In genomic region chr15:35557544-35557943, GRCh38 we compare ENCODE assay signal across 12 cellular contexts. TPM values are rescaled to one million over a fixed set of nuclear protein-coding genes. Genes with fewer than 3 reads are reported as not detected.
DNase-seq lines count a peak whose midpoint lies in the region; ATAC-seq, FAIRE-seq and TF ChIP-seq lines count a peak whose summit lies in the region.
"Had no signal": no experiment of that assay in that cellular context is flagged by ENCODE, and none has a peak within 500 bp of the region (broad histone marks: within the 10 kb centered on the region; RNA-seq: fewer than 3 reads in every experiment).

No MANE protein-coding gene starts in this region.

- FAIRE-seq in astrocyte (lab: Jason Lieb, UNC) (peak; percentile 87), pancreas (lab: Jason Lieb, UNC) (no peak)
- FAIRE-seq: D721Med had no signal

- ATAC-seq in pancreas = no peak
- ATAC-seq in body of pancreas = no peak
- no peak for ATAC-seq in HG02610 (IDR thresholded peaks at IDR 0.05; ENCODE audit: unreplicated experiment)
- ATAC-seq: effector memory CD8-positive, alpha-beta T cell; left colon had no signal

- peak; percentile 66 for DNase-seq in Caki2 (ENCODE audit: low read depth)
- DNase-seq in LHCN-M2 (ENCODE audit: low read depth) = peak; percentile 80
- peak; percentile 89 for DNase-seq in astrocyte (ENCODE audit: low read depth)
- DNase-seq in kidney glomerular epithelial cell (lab: John Stamatoyannopoulos, UW) = peak; percentile 25
- no peak for DNase-seq in pancreas
- DNase-seq in mesothelial cell of epicardium (ENCODE audit: low spot score in 2 of 2, unreplicated experiment in 2 of 2) = no peak
- no peak for DNase-seq in body of pancreas
- DNase-seq: effector memory CD8-positive, alpha-beta T cell; left colon had no signal

- no peak for TF ChIP-seq CTCF in astrocyte (IDR thresholded peaks at IDR 0.05; ENCODE audit: insufficient read depth, low read depth, low read length)
- no peak for TF ChIP-seq CTCF in pancreas (IDR thresholded peaks at IDR 0.05)
- TF ChIP-seq CTCF in mesothelial cell of epicardium (IDR thresholded peaks at IDR 0.05; ENCODE audit: unreplicated experiment) = no peak
- no peak for TF ChIP-seq CTCF in body of pancreas (IDR thresholded peaks at IDR 0.05)

- H3K4me1 ChIP-seq in astrocyte (ENCODE audit: insufficient read depth, low read length) (peaks cover 5% of the 10 kb centered on the region), pancreas (peaks cover 0 to 6% (median 0%) of the 10 kb centered on the region in 3 donors), body of pancreas (no peaks in the 10 kb centered on the region)

- intact Hi-C loops in pancreas (cut with DNase I) (no loop called here), body of pancreas (cut with DNase I) (no loop called here)

- H3K9me3 ChIP-seq in astrocyte (ENCODE audit: insufficient read depth, low read depth, low read length) (no peaks in the 10 kb centered on the region), pancreas (no peaks in the 10 kb centered on the region), body of pancreas (no peaks in the 10 kb centered on the region)

- TF ChIP-seq POLR2A in body of pancreas (IDR thresholded peaks at IDR 0.05) = no peak

- in situ Hi-C loops in Caki2 (cut with HindIII; ENCODE audit: low pct_unique_long_range_greater_than_20kb, low sequenced_read_pairs) = no loop called here

- H3K9me3 Mint-ChIP-seq in astrocyte (ENCODE audit: unreplicated experiment) (no peaks in the 10 kb centered on the region), mesothelial cell of epicardium (no peaks in the 10 kb centered on the region)
- H3K9me3 Mint-ChIP-seq: activated naive CD4-positive, alpha-beta T cell treated with anti-CD3 and anti-CD28 coated beads, Interleukin-2, amount 50 U/mL, for 72 hours; effector memory CD8-positive, alpha-beta T cell had no signal

- no peaks in the 10 kb centered on the region for H3K79me2 ChIP-seq in astrocyte (ENCODE audit: insufficient read depth, low read length)

- 90 to 92% methylated on average over 4 of the region's 4 CpGs for WGBS in pancreas, 2 donors
- WGBS in body of pancreas, 2 donors = 87 to 88% methylated on average over 4 of the region's 4 CpGs

- H4K20me1 ChIP-seq in astrocyte (ENCODE audit: insufficient read depth, low read length) = no peaks in the 10 kb centered on the region

- no peak overlapping the region for H2AFZ ChIP-seq in astrocyte (ENCODE audit: low read depth, low read length)

- peak overlapping the region; percentile 19 for H3K4me2 ChIP-seq in astrocyte (ENCODE audit: low read length)

- H3K27ac ChIP-seq in astrocyte (ENCODE audit: low read depth, low read length) = peak overlapping the region; percentile 20
- no peak overlapping the region for H3K27ac ChIP-seq in pancreas
- no peak overlapping the region for H3K27ac ChIP-seq in body of pancreas

- H3K4me3 Mint-ChIP-seq in astrocyte (ENCODE audit: unreplicated experiment) = no peak overlapping the region
- H3K4me3 Mint-ChIP-seq in mesothelial cell of epicardium = no peak overlapping the region
- H3K4me3 Mint-ChIP-seq: effector memory CD8-positive, alpha-beta T cell had no signal

- H3K27me3 Mint-ChIP-seq in astrocyte (ENCODE audit: low read depth, unreplicated experiment) (no peaks in the 10 kb centered on the region), mesothelial cell of epicardium (ENCODE audit: low read depth) (no peaks in the 10 kb centered on the region)
- H3K27me3 Mint-ChIP-seq: effector memory CD8-positive, alpha-beta T cell had no signal

- H3K36me3 Mint-ChIP-seq in astrocyte (ENCODE audit: low read depth, unreplicated experiment) = no peaks in the 10 kb centered on the region
- H3K36me3 Mint-ChIP-seq in mesothelial cell of epicardium = no peaks in the 10 kb centered on the region
- H3K36me3 Mint-ChIP-seq: activated naive CD4-positive, alpha-beta T cell treated with anti-CD3 and anti-CD28 coated beads, Interleukin-2, amount 50 U/mL, for 72 hours had no signal

- H3K4me1 Mint-ChIP-seq in astrocyte (ENCODE audit: low read depth, unreplicated experiment) (peaks cover 4% of the 10 kb centered on the region), mesothelial cell of epicardium (peaks cover 4% of the 10 kb centered on the region)

- H3K4me3 ChIP-seq in astrocyte (ENCODE audit: insufficient read depth, low read depth, low read length) (no peak overlapping the region), pancreas (no peak overlapping the region), body of pancreas (no peak overlapping the region)

- H3K36me3 ChIP-seq in astrocyte (ENCODE audit: insufficient read depth, low read length) = no peaks in the 10 kb centered on the region
- H3K36me3 ChIP-seq in pancreas = no peaks in the 10 kb centered on the region
- no peaks in the 10 kb centered on the region for H3K36me3 ChIP-seq in body of pancreas (replicated peaks in 1 of 2; ENCODE audit: insufficient read depth in 1 of 2, low read depth in 2 of 2)

- no peaks in the 10 kb centered on the region for H3K27me3 ChIP-seq in astrocyte (ENCODE audit: insufficient read depth, low read length)
- no peaks in the 10 kb centered on the region for H3K27me3 ChIP-seq in pancreas
- H3K27me3 ChIP-seq in body of pancreas = no peaks in the 10 kb centered on the region

- H3K9ac ChIP-seq in astrocyte (ENCODE audit: low read length) = no peak overlapping the region

- peak overlapping the region; percentile 11 for H3K27ac Mint-ChIP-seq in astrocyte (ENCODE audit: unreplicated experiment)
- no peak overlapping the region for H3K27ac Mint-ChIP-seq in mesothelial cell of epicardium
- H3K27ac Mint-ChIP-seq: activated naive CD4-positive, alpha-beta T cell treated with anti-CD3 and anti-CD28 coated beads, Interleukin-2, amount 50 U/mL, for 72 hours; effector memory CD8-positive, alpha-beta T cell had no signal

RNA-seq across cellular contexts. Expression of gene DPH6, which starts 11.6 kb away (rescaled TPM):
- 11.9 and 18.9 TPM in 2 replicates for total RNA-seq in Caki2 (2014; rRNA removed; shearing (Covaris generic); ENCODE audit: low replicate concordance)
- total RNA-seq in LHCN-M2 (2014; rRNA removed) (9.7 and 16.5 TPM in 2 replicates), astrocyte (6.9 and 7.6 TPM in 2 replicates), pancreas (10 to 100 TPM; 10.5 to 15.1 (median 12.7) TPM), mesothelial cell of epicardium (17.0 to 20.6 TPM (median 17.0 TPM) in 3 replicates), body of pancreas (10 to 100 TPM; 10.9 to 18.9 TPM)
- 12.8 TPM for polyA plus RNA-seq in LHCN-M2 (2012)
- polyA plus RNA-seq in pancreas = 1 to 10 TPM; 2.6 to 6.3 TPM

Comparison
In these comparisons a context has a peak if more than half of its experiments do, and no peak if none do; other contexts are left out.
1. DNase-seq: peak in Caki2 (single experiment), LHCN-M2 (single experiment), astrocyte (single experiment) and kidney glomerular epithelial cell (single experiment); none in pancreas (0 of 6), mesothelial cell of epicardium (0 of 2) and body of pancreas (0 of 4).